8 cellular contexts compared by ENCODE assay signal in the genomic region with DNA sequence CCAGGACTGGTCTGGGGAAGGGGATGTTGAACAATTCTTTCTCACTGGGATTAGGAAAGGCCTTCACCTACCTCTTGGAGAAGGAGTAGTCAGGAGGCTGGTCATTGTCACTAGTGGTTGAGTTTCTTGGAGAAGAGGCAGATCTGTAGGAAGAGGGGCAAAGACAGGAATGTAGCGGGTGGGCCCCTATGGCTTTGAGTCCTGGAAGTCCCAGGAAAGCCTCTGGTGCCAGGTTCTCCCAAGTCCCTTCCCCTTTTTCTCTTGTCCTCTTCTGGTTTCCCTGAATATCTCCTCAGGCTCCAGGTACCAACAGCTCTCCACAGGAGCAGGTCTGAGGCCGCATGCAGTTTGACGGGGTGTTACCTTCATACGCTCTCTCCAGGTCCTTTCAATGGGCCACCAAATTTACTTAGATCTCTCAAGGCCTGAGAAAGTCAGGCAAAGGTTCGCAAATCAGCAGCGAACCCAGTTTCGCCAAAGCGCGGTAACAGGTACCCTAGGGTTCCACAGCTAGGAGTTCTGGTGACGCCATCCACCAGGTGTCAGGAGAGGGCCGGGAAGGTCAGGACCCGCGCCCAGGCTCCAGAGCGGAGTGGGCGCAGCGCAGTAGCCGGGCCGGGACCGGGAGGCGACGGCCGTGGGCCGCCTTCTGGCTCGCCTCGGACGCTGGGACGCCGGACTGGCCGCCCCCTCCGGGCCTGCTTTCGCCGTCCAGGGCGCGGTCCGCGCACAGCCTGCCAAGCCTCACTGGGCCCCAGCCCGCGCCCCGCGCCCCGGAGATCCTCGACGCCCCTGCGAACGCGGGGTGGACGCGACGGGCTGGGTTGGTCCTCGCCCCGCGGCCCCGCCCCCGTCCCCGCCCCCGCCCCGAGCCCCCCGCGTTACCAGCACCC. TPM values are rescaled to one million over a fixed set of nuclear protein-coding genes. Genes with fewer than 3 reads are reported as not detected.
DNase-seq lines count a peak whose midpoint lies in the region; TF ChIP-seq lines count a peak whose summit lies in the region.

No MANE protein-coding gene starts in this region.

- DNase-seq in G401 (ENCODE audit: low spot score), result peak; percentile 26
- no peak for DNase-seq in HFFc6
- peak; percentile 11 for DNase-seq in NCI-H526 treated with DMSO at 0.1 percent for 48 hours (lab: John Stamatoyannopoulos, UW)
- DNase-seq in activated T-helper 1 cell treated with Interleukin-2 at 50 U/mL for 16 hours (ENCODE audit: low read depth), result peak; percentile 43
- DNase-seq in foreskin fibroblast, result peak in 1 of 2 donors; percentile 71
- no peak for DNase-seq in osteocyte (ENCODE audit: extremely low spot score, unreplicated experiment)
- DNase-seq in vagina (ENCODE audit: extremely low spot score in 2 of 2), result no peak
- no peak for DNase-seq in DMS79 treated with DMSO at 0.1 percent for 48 hours (lab: John Stamatoyannopoulos, UW)

- in situ Hi-C loops in G401 (cut with HindIII; ENCODE audit: low sequenced_read_pairs), result no loop called here

- H3K27me3 ChIP-seq in vagina, result no peaks in the 10 kb centered on the region

- H3K4me1 Mint-ChIP-seq in HFFc6 (ENCODE audit: low read depth) (peaks cover 64% of the 10 kb centered on the region), osteocyte (ENCODE audit: unreplicated experiment) (peaks cover 14% of the 10 kb centered on the region)

- H3K36me3 ChIP-seq in vagina, result no peaks in the 10 kb centered on the region

- H3K27ac Mint-ChIP-seq in HFFc6 (peak overlapping the region; percentile 90), osteocyte (ENCODE audit: unreplicated experiment) (no peak overlapping the region)

- H3K27me3 Mint-ChIP-seq in HFFc6 (ENCODE audit: insufficient read depth), result no peaks in the 10 kb centered on the region; the same call in 1 of the 2 replicates
- no peaks in the 10 kb centered on the region for H3K27me3 Mint-ChIP-seq in osteocyte (ENCODE audit: unreplicated experiment)

- H3K27ac ChIP-seq in vagina, result peak overlapping the region; percentile 65

- TF ChIP-seq POLR2A in vagina (IDR thresholded peaks at IDR 0.05), result no peak

- H3K4me3 ChIP-seq in foreskin fibroblast (ENCODE audit: low read depth in 1 of 2, low read length in 2 of 2) (peak overlapping the region; percentile 71 to 78), vagina (peak overlapping the region; percentile 68 to 97)

- H3K9me3 ChIP-seq in vagina, result no peaks in the 10 kb centered on the region

- H3K9me3 Mint-ChIP-seq in HFFc6 (no peaks in the 10 kb centered on the region), osteocyte (ENCODE audit: unreplicated experiment) (no peaks in the 10 kb centered on the region)

- intact Hi-C loops in vagina (cut with DNase I), result loop anchor here (10.0 kb wide), 1 partner anchor 75 kb away; the partner anchor contains the start of gene CELA1

- peaks cover 14% of the 10 kb centered on the region for H3K4me1 ChIP-seq in vagina

- H3K36me3 Mint-ChIP-seq in HFFc6 (ENCODE audit: low read depth) (peaks cover 15% of the 10 kb centered on the region), osteocyte (ENCODE audit: unreplicated experiment) (no peaks in the 10 kb centered on the region)

- peak overlapping the region; percentile 93 for H3K4me3 Mint-ChIP-seq in HFFc6
- H3K4me3 Mint-ChIP-seq in osteocyte (ENCODE audit: unreplicated experiment), result peak overlapping the region; percentile 72

- TF ChIP-seq CTCF in HFFc6 (IDR thresholded peaks at IDR 0.05), result peak; percentile 60
- TF ChIP-seq CTCF in foreskin fibroblast (IDR thresholded peaks at IDR 0.05; ENCODE audit: low read depth, low read length), result peak; percentile 20
- TF ChIP-seq CTCF in osteocyte (IDR thresholded peaks at IDR 0.05), result peak; percentile 37
- TF ChIP-seq CTCF in vagina (IDR thresholded peaks at IDR 0.05), result peak in 1 of 3 experiments; percentile 19

RNA-seq across cellular contexts. Expression of gene SMAGP, which starts 0.8 kb away (rescaled TPM):
- 2.7 and 7.5 TPM in 2 replicates for total RNA-seq in G401 (2014; rRNA removed; shearing (Covaris generic))
- 10 to 100 TPM; 30.0 to 43.5 (median 32.5) TPM for total RNA-seq in HFFc6 (2021; fragmentation: NEBNext Ultra II Directional; extraction: Animal tissue kit (Norgen Biotek cat#: 25700))
- total RNA-seq in osteocyte, result 4.3 and 7.1 TPM in 2 replicates
- 30.0 TPM for total RNA-seq in vagina

RNA-seq across cellular contexts. Expression of gene DAZAP2, which starts 30.8 kb away (rescaled TPM):
- 88.8 and 94.2 TPM in 2 replicates for total RNA-seq in G401 (2014; rRNA removed; shearing (Covaris generic))
- 100 to 1,000 TPM in 4 of 6 experiments, 10 to 100 TPM in 2; 84.7 to 137 (median 117) TPM for total RNA-seq in HFFc6 (2021; fragmentation: NEBNext Ultra II Directional; extraction: Animal tissue kit (Norgen Biotek cat#: 25700))
- total RNA-seq in osteocyte (120 and 130 TPM in 2 replicates), vagina (230 TPM)

RNA-seq across cellular contexts. Expression of gene POU6F1, which starts 51.6 kb away (rescaled TPM):
- total RNA-seq in G401 (2014; rRNA removed; shearing (Covaris generic)), result 0.98 and 4.1 TPM in 2 replicates
- total RNA-seq in HFFc6 (2021; fragmentation: NEBNext Ultra II Directional; extraction: Animal tissue kit (Norgen Biotek cat#: 25700)), result 1 to 10 TPM; 3.6 to 5.8 (median 4.2) TPM
- total RNA-seq in osteocyte, result 19.2 and 20.6 TPM in 2 replicates
- total RNA-seq in vagina, result 16.5 TPM

RNA-seq across cellular contexts. Expression of gene BIN2, which starts 54.6 kb away (rescaled TPM):
- not detected in 2 replicates for total RNA-seq in G401 (2014; rRNA removed; shearing (Covaris generic))
- total RNA-seq in HFFc6 (2021; fragmentation: NEBNext Ultra II Directional; extraction: Animal tissue kit (Norgen Biotek cat#: 25700)), result not detected
- total RNA-seq in osteocyte (not detected in 2 replicates), vagina (6.4 TPM)

Comparison
In these comparisons a context has a peak if more than half of its experiments do, and no peak if none do; other contexts are left out.
1. DNase-seq: peak in G401 (single experiment), NCI-H526 treated with DMSO at 0.1 percent for 48 hours (single experiment) and activated T-helper 1 cell treated with Interleukin-2 at 50 U/mL for 16 hours (single experiment); none in HFFc6 (single experiment), osteocyte (single experiment), vagina (0 of 2) and DMS79 treated with DMSO at 0.1 percent for 48 hours (single experiment).